8 cellular contexts compared by ENCODE assay signal in genomic region chr3:125141596-125142417, GRCh38.
DNase-seq lines count a peak whose midpoint lies in the region; ATAC-seq and TF ChIP-seq lines count a peak whose summit lies in the region.

No MANE protein-coding gene starts in this region.

- H3K9ac ChIP-seq in PC-3 (ENCODE audit: low read length) = no peak overlapping the region

- CTCF ChIA-PET in PC-3 (lab: Charles Lee) = no interaction called here

- H3K36me3 Mint-ChIP-seq in T-helper 2 cell treated with Interferon-gamma antibody and Interleukin-4, amounts not matched to agents 5 μg/mL and 100 μg/mL, for 36 hours (ENCODE audit: low read depth) = peaks cover 12% of the 10 kb centered on the region

- H3K4me3 ChIP-seq in brain microvascular endothelial cell (ENCODE audit: low read depth, low read length) (peak overlapping the region; percentile 39), PC-3 (ENCODE audit: low read length) (no peak overlapping the region)

- peaks cover 6% of the 10 kb centered on the region; the same call in 1 of the 2 replicates for H3K4me1 ChIP-seq in PC-3 (ENCODE audit: insufficient read depth, low read length)

- no peaks in the 10 kb centered on the region for H3K9me2 ChIP-seq in PC-3 (replicated peaks; ENCODE audit: low read length)

- TF ChIP-seq CTCF in brain microvascular endothelial cell (IDR thresholded peaks at IDR 0.05; ENCODE audit: low read depth, low read length, missing control alignments) (peak; percentile 36), PC-3 (conservative IDR thresholded peaks at IDR 0.05; ENCODE audit: low read depth, low read length) (no peak)

- POLR2A ChIA-PET in PC-3 (lab: Charles Lee; ENCODE audit: unreplicated experiment) = no interaction called here

- H3K79me2 ChIP-seq in PC-3 (ENCODE audit: low read length) = no peaks in the 10 kb centered on the region

- intact Hi-C loops in PC-3 (cut with micrococcal nuclease) = no loop called here

- DNase-seq in NCI-H2107 (lab: John Stamatoyannopoulos, UW) (peak; percentile 17), NCI-H2107 treated with DMSO at 0.1 percent for 48 hours (lab: John Stamatoyannopoulos, UW; ENCODE audit: unreplicated experiment) (no peak), brain microvascular endothelial cell (no peak), PC-3 (no peak)
- DNase-seq in T-helper 2 cell treated with Interferon-gamma antibody and Interleukin-4, amounts not matched to agents 5 μg/mL and 100 μg/mL, for 36 hours (ENCODE audit: low spot score) = peak; percentile 84
- peak; percentile 71 for DNase-seq in stimulated activated CD4-positive, alpha-beta T cell treated with anti-CD3 and anti-CD28 coated beads, Interleukin-4, amount 100 ng/mL, for 24 hours

- ATAC-seq in HG03060 (IDR thresholded peaks at IDR 0.05; ENCODE audit: low read depth, unreplicated experiment) (peak; percentile 44), PC-3 (no peak)

- H3K27ac Mint-ChIP-seq in T-helper 2 cell treated with Interferon-gamma antibody and Interleukin-4, amounts not matched to agents 5 μg/mL and 100 μg/mL, for 36 hours = peak overlapping the region; percentile 90

- H3K27me3 ChIP-seq in brain microvascular endothelial cell (replicated peaks) (no peaks in the 10 kb centered on the region), layer of hippocampus (ENCODE audit: control insufficient read depth, insufficient read depth, low read length) (no peaks in the 10 kb centered on the region), PC-3 (ENCODE audit: low read length) (no peaks in the 10 kb centered on the region)

- in situ Hi-C loops in brain microvascular endothelial cell (cut with HindIII; ENCODE audit: low pct_ligation_motif_present, low sequenced_read_pairs) = no loop called here

- H3K4me1 Mint-ChIP-seq in T-helper 2 cell treated with Interferon-gamma antibody and Interleukin-4, amounts not matched to agents 5 μg/mL and 100 μg/mL, for 36 hours (ENCODE audit: low read depth) = peaks cover 49% of the 10 kb centered on the region

- H3K9me3 Mint-ChIP-seq in T-helper 2 cell treated with Interferon-gamma antibody and Interleukin-4, amounts not matched to agents 5 μg/mL and 100 μg/mL, for 36 hours = no peaks in the 10 kb centered on the region

- H3K9me3 ChIP-seq in PC-3 (ENCODE audit: low read length) = no peaks in the 10 kb centered on the region

- peak overlapping the region; percentile 77 for H3K4me3 Mint-ChIP-seq in T-helper 2 cell treated with Interferon-gamma antibody and Interleukin-4, amounts not matched to agents 5 μg/mL and 100 μg/mL, for 36 hours

- H4K20me1 ChIP-seq in PC-3 (ENCODE audit: low read length) = no peaks in the 10 kb centered on the region

- H3K27me3 Mint-ChIP-seq in T-helper 2 cell treated with Interferon-gamma antibody and Interleukin-4, amounts not matched to agents 5 μg/mL and 100 μg/mL, for 36 hours (ENCODE audit: low read depth) = peaks cover 61% of the 10 kb centered on the region

- H2AFZ ChIP-seq in PC-3 (ENCODE audit: low read length) = no peak overlapping the region

- no peak overlapping the region for H3K4me2 ChIP-seq in PC-3 (ENCODE audit: low read length)

- H3K27ac ChIP-seq in brain microvascular endothelial cell (peak overlapping the region; percentile 21), layer of hippocampus (ENCODE audit: low read depth, low read length) (peak overlapping the region; percentile 65), PC-3 (ENCODE audit: low read length) (no peak overlapping the region)

- BruUV-seq in PC-3 (replicated peaks; lab: Mats Ljungman, UMichigan) = no TSS peak

- H3F3A ChIP-seq in PC-3 (ENCODE audit: low read length, unreplicated experiment) = no peaks in the 10 kb centered on the region

- H3K36me3 ChIP-seq in brain microvascular endothelial cell (replicated peaks) (no peaks in the 10 kb centered on the region), PC-3 (ENCODE audit: low read depth, low read length) (no peaks in the 10 kb centered on the region)

Comparison
In these comparisons a context has a peak if more than half of its experiments do, and no peak if none do; other contexts are left out.
1. DNase-seq: peak in NCI-H2107 (single experiment), T-helper 2 cell treated with Interferon-gamma antibody and Interleukin-4, amounts not matched to agents 5 μg/mL and 100 μg/mL, for 36 hours (single experiment) and stimulated activated CD4-positive, alpha-beta T cell treated with anti-CD3 and anti-CD28 coated beads, Interleukin-4, amount 100 ng/mL, for 24 hours (single experiment); none in NCI-H2107 treated with DMSO at 0.1 percent for 48 hours (single experiment), brain microvascular endothelial cell (single experiment) and PC-3 (single experiment).